ENCODE assay signal across 27 cellular contexts in genomic region chr13:107023335-107023734, GRCh38.
"Had no signal": no experiment of that assay in that cellular context is flagged by ENCODE, and none has a peak within 500 bp of the region (broad histone marks: within the 10 kb centered on the region; RNA-seq: fewer than 3 reads in every experiment).

No MANE protein-coding gene starts in this region.

- H3K9me3 ChIP-seq: ascending aorta, breast epithelium, colonic mucosa had no signal

- H3K27ac ChIP-seq: ascending aorta, breast epithelium, cardiac muscle cell, colonic mucosa had no signal

- H3K4me3 Mint-ChIP-seq: activated CD4-positive, alpha-beta memory T cell treated with anti-CD3 and anti-CD28 coated beads, Interleukin-2, amount 10 ng/mL, durations not matched to agents 7 days and 5 days; activated CD4-positive, alpha-beta T cell treated with anti-CD3 and anti-CD28 coated beads, Interleukin-2, amount 10 ng/mL, durations not matched to agents 7 days and 5 days; activated naive CD4-positive, alpha-beta T cell treated with anti-CD3 and anti-CD28 coated beads, Interleukin-2, amount 10 ng/mL, durations not matched to agents 7 days and 5 days; activated naive CD8-positive, alpha-beta T cell treated with anti-CD3 and anti-CD28 coated beads, Interleukin-2, amount 10 ng/mL, durations not matched to agents 7 days and 5 days; activated T-cell treated with anti-CD3 and anti-CD28 coated beads, Interleukin-2, amount 50 U/mL, for 24 hours; activated T-cell treated with anti-CD3 and anti-CD28 coated beads, Interleukin-2, amount 50 U/mL, for 72 hours had no signal

- DNase-seq: activated CD4-positive, alpha-beta memory T cell treated with anti-CD3 and anti-CD28 coated beads, Interleukin-2, amount 10 ng/mL, durations not matched to agents 7 days and 5 days; activated CD4-positive, alpha-beta T cell treated with anti-CD3 and anti-CD28 coated beads for 1 hour; activated CD4-positive, alpha-beta T cell treated with anti-CD3 and anti-CD28 coated beads for 4 hours; activated CD4-positive, alpha-beta T cell treated with anti-CD3 and anti-CD28 coated beads, Interleukin-2, amount 10 ng/mL, durations not matched to agents 7 days and 5 days; activated CD4-positive, alpha-beta T cell treated with anti-CD3 and anti-CD28 coated beads, Interleukin-2, amount 50 U/mL, for 4 hours; activated CD8-positive, alpha-beta memory T cell treated with anti-CD3 and anti-CD28 coated beads, Interleukin-2, amount 50 U/mL, for 48 hours; activated gamma-delta T cell; activated naive CD4-positive, alpha-beta T cell; activated naive CD4-positive, alpha-beta T cell treated with anti-CD3 and anti-CD28 coated beads, Interleukin-2, amount 10 ng/mL, durations not matched to agents 7 days and 5 days; activated naive CD8-positive, alpha-beta T cell treated with anti-CD3 and anti-CD28 coated beads, Interleukin-2, amount 10 ng/mL, durations not matched to agents 7 days and 5 days; activated T-cell treated with anti-CD3 and anti-CD28 coated beads for 4 hours; activated T-cell treated with anti-CD3 and anti-CD28 coated beads, Interleukin-2, amount 50 U/mL, for 24 hours; activated T-cell treated with anti-CD3 and anti-CD28 coated beads, Interleukin-2, amount 50 U/mL, for 72 hours; central memory CD4-positive, alpha-beta T cell; cerebellar nuclear complex; colonic mucosa; effector CD8-positive, alpha-beta T cell; foreskin fibroblast; head of caudate nucleus; T-helper 2 cell had no signal

- H3K4me1 Mint-ChIP-seq: activated CD4-positive, alpha-beta memory T cell treated with anti-CD3 and anti-CD28 coated beads, Interleukin-2, amount 10 ng/mL, durations not matched to agents 7 days and 5 days; activated CD4-positive, alpha-beta T cell treated with anti-CD3 and anti-CD28 coated beads, Interleukin-2, amount 10 ng/mL, durations not matched to agents 7 days and 5 days; activated naive CD4-positive, alpha-beta T cell treated with anti-CD3 and anti-CD28 coated beads, Interleukin-2, amount 10 ng/mL, durations not matched to agents 7 days and 5 days; activated naive CD8-positive, alpha-beta T cell treated with anti-CD3 and anti-CD28 coated beads, Interleukin-2, amount 10 ng/mL, durations not matched to agents 7 days and 5 days had no signal

- H3K27me3 Mint-ChIP-seq: activated CD4-positive, alpha-beta memory T cell treated with anti-CD3 and anti-CD28 coated beads, Interleukin-2, amount 10 ng/mL, durations not matched to agents 7 days and 5 days; activated CD4-positive, alpha-beta T cell treated with anti-CD3 and anti-CD28 coated beads, Interleukin-2, amount 10 ng/mL, durations not matched to agents 7 days and 5 days; activated naive CD4-positive, alpha-beta T cell treated with anti-CD3 and anti-CD28 coated beads, Interleukin-2, amount 10 ng/mL, durations not matched to agents 7 days and 5 days; activated naive CD8-positive, alpha-beta T cell treated with anti-CD3 and anti-CD28 coated beads, Interleukin-2, amount 10 ng/mL, durations not matched to agents 7 days and 5 days; activated T-cell treated with anti-CD3 and anti-CD28 coated beads, Interleukin-2, amount 50 U/mL, for 24 hours; brain had no signal

- H3K9me3 Mint-ChIP-seq: activated CD4-positive, alpha-beta memory T cell treated with anti-CD3 and anti-CD28 coated beads, Interleukin-2, amount 10 ng/mL, durations not matched to agents 7 days and 5 days; activated T-cell treated with anti-CD3 and anti-CD28 coated beads, Interleukin-2, amount 50 U/mL, for 24 hours had no signal

- H3K36me3 Mint-ChIP-seq: activated naive CD4-positive, alpha-beta T cell treated with anti-CD3 and anti-CD28 coated beads, Interleukin-2, amount 10 ng/mL, durations not matched to agents 7 days and 5 days; activated naive CD4-positive, alpha-beta T cell treated with anti-CD3 and anti-CD28 coated beads, Interleukin-2, amount 50 U/mL, for 72 hours; activated naive CD8-positive, alpha-beta T cell treated with anti-CD3 and anti-CD28 coated beads, Interleukin-2, amount 10 ng/mL, durations not matched to agents 7 days and 5 days; brain had no signal

- ATAC-seq: activated naive CD4-positive, alpha-beta T cell treated with anti-CD3 and anti-CD28 coated beads, Interleukin-2, amount 50 U/mL, for 72 hours; activated T-cell treated with anti-CD3 and anti-CD28 coated beads, Interleukin-2, amount 50 U/mL, for 72 hours; esophagus mucosa had no signal

- H3K27ac Mint-ChIP-seq: activated CD4-positive, alpha-beta memory T cell treated with anti-CD3 and anti-CD28 coated beads, Interleukin-2, amount 10 ng/mL, durations not matched to agents 7 days and 5 days; activated CD4-positive, alpha-beta T cell treated with anti-CD3 and anti-CD28 coated beads, Interleukin-2, amount 10 ng/mL, durations not matched to agents 7 days and 5 days; activated naive CD4-positive, alpha-beta T cell treated with anti-CD3 and anti-CD28 coated beads, Interleukin-2, amount 10 ng/mL, durations not matched to agents 7 days and 5 days; activated naive CD4-positive, alpha-beta T cell treated with anti-CD3 and anti-CD28 coated beads, Interleukin-2, amount 50 U/mL, for 72 hours; activated naive CD8-positive, alpha-beta T cell treated with anti-CD3 and anti-CD28 coated beads, Interleukin-2, amount 10 ng/mL, durations not matched to agents 7 days and 5 days; activated T-cell treated with anti-CD3 and anti-CD28 coated beads, Interleukin-2, amount 50 U/mL, for 24 hours; activated T-cell treated with anti-CD3 and anti-CD28 coated beads, Interleukin-2, amount 50 U/mL, for 72 hours; brain had no signal

- H3K36me3 ChIP-seq: ascending aorta, breast epithelium, cardiac muscle cell, colonic mucosa had no signal

- FAIRE-seq: frontal cortex had no signal

- H3K4me1 ChIP-seq: breast epithelium, colonic mucosa had no signal

- H3K27me3 ChIP-seq: ascending aorta, breast epithelium, cardiac muscle cell, colonic mucosa had no signal

- H3K4me3 ChIP-seq: ascending aorta, breast epithelium, cardiac muscle cell, colonic mucosa had no signal
